ENCODE assay signal across 1 cellular context in genomic region chr22:39800790-39801540, GRCh38.
TF ChIP-seq lines count a peak whose summit lies in the region.

No MANE protein-coding gene starts in this region.

TF ChIP-seq in K562, 482 proteins besides CTCF, POLR2A, EP300 and RAD21 (continued from another document):
- peak; percentile 64; the same call in 1 of the 2 replicates for TF ChIP-seq PML (IDR thresholded peaks at IDR 0.05; ENCODE audit: low read length)
- no peak for TF ChIP-seq ZNF785 (CRISPR knock-in tag; IDR thresholded peaks at IDR 0.05)
